Comparison of ENCODE assay signal across 1 cellular context in genomic region chr20:62156254-62156556, GRCh38.
TF ChIP-seq lines count a peak whose summit lies in the region.

No MANE protein-coding gene starts in this region.

TF ChIP-seq in IMR-90, 13 proteins besides CTCF, POLR2A, EP300 and RAD21:
- TF ChIP-seq NFE2L2 (IDR thresholded peaks at IDR 0.05; ENCODE audit: low read depth, low read length) (no peak), USF2 (IDR thresholded peaks at IDR 0.05; ENCODE audit: low read depth, low read length) (no peak), RCOR1 (IDR thresholded peaks at IDR 0.05; ENCODE audit: insufficient replicate concordance, low read length) (no peak), BHLHE40 (IDR thresholded peaks at IDR 0.05; ENCODE audit: low read depth, low read length) (no peak), CEBPB (IDR thresholded peaks at IDR 0.05; ENCODE audit: low read depth, low read length) (no peak), MAZ (IDR thresholded peaks at IDR 0.05; ENCODE audit: borderline replicate concordance, low read depth, low read length) (no peak), MXI1 (IDR thresholded peaks at IDR 0.05; ENCODE audit: borderline replicate concordance, low read depth, low read length) (no peak), MAFK (IDR thresholded peaks at IDR 0.05; ENCODE audit: low read depth, low read length) (no peak), RFX5 (IDR thresholded peaks at IDR 0.05; ENCODE audit: low read depth, low read length) (no peak)
TF ChIP-seq in IMR-90: peak in this region for 0.
